In the genomic region with DNA sequence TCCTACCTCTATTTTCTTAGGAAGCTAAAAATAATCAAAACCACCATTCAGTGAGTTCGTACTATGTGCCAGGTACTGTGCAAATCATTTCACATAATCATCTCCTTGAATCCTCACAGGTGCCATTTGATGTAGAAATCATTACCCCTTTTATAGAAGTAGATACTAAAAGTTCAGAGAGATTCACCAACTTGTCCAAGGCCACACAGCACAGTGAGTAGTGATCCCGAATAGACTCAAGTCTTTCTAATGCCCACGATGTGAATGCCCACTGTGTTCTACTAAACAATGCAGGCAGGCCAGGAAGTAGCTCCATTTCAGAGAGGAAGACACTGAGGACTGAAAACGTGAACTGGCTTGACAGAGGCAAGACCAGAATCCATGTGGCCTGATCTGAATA, we compare ENCODE assay signal across 17 cellular contexts.
DNase-seq lines count a peak whose midpoint lies in the region; ATAC-seq and TF ChIP-seq lines count a peak whose summit lies in the region.
"Had no signal": no experiment of that assay in that cellular context is flagged by ENCODE, and none has a peak within 500 bp of the region (broad histone marks: within the 10 kb centered on the region; RNA-seq: fewer than 3 reads in every experiment).

No MANE protein-coding gene starts in this region.

- intact Hi-C loops in esophagus muscularis mucosa (cut with DNase I): no loop called here
- intact Hi-C loops in upper lobe of right lung (cut with DNase I): no loop called here

- H3K36me3 Mint-ChIP-seq in activated naive CD8-positive, alpha-beta T cell: no peaks in the 10 kb centered on the region
- H3K36me3 Mint-ChIP-seq in activated naive CD8-positive, alpha-beta T cell treated with anti-CD3 and anti-CD28 coated beads for 36 hours: no peaks in the 10 kb centered on the region
- H3K36me3 Mint-ChIP-seq in activated naive CD4-positive, alpha-beta T cell treated with anti-CD3 and anti-CD28 coated beads, Interleukin-2, amount 50 U/mL, for 72 hours: no peaks in the 10 kb centered on the region

- peak overlapping the region; percentile 58 to 69 (median 60) for H3K27ac ChIP-seq in esophagus muscularis mucosa (replicated peaks in 1 of 4)
- peak overlapping the region; percentile 64 for H3K27ac ChIP-seq in osteoblast (ENCODE audit: low read depth, low read length)
- peak overlapping the region; percentile 63 for H3K27ac ChIP-seq in upper lobe of right lung
- H3K27ac ChIP-seq in effector memory CD4-positive, alpha-beta T cell (ENCODE audit: insufficient read depth, low read length, poor library complexity, severe bottlenecking): no peak overlapping the region

- H3K9me3 ChIP-seq in esophagus muscularis mucosa (no peaks in the 10 kb centered on the region), osteoblast (ENCODE audit: low read depth, low read length) (no peaks in the 10 kb centered on the region), upper lobe of right lung (no peaks in the 10 kb centered on the region)
- H3K9me3 ChIP-seq in effector memory CD4-positive, alpha-beta T cell (ENCODE audit: control insufficient read depth, low read length): no peaks in the 10 kb centered on the region

- H2AFZ ChIP-seq in osteoblast (ENCODE audit: low read length): no peak overlapping the region

- H3K27ac Mint-ChIP-seq in activated naive CD8-positive, alpha-beta T cell: peak overlapping the region; percentile 18
- no peak overlapping the region for H3K27ac Mint-ChIP-seq in activated naive CD8-positive, alpha-beta T cell treated with anti-CD3 and anti-CD28 coated beads for 36 hours
- no peak overlapping the region for H3K27ac Mint-ChIP-seq in activated naive CD4-positive, alpha-beta T cell treated with anti-CD3 and anti-CD28 coated beads, Interleukin-2, amount 50 U/mL, for 72 hours
- H3K27ac Mint-ChIP-seq: activated CD4-positive, alpha-beta T cell treated with anti-CD3 and anti-CD28 coated beads for 36 hours; effector memory CD8-positive, alpha-beta T cell had no signal

- TF ChIP-seq POLR2A in esophagus muscularis mucosa (IDR thresholded peaks at IDR 0.05; ENCODE audit: low read depth): no peak

- H3K36me3 ChIP-seq in esophagus muscularis mucosa: peaks cover 0 to 37% (median 14%) of the 10 kb centered on the region in 4 donors
- H3K36me3 ChIP-seq in osteoblast (ENCODE audit: insufficient read depth, low read length): peaks cover 57% of the 10 kb centered on the region
- peaks cover 15% of the 10 kb centered on the region for H3K36me3 ChIP-seq in upper lobe of right lung
- no peaks in the 10 kb centered on the region for H3K36me3 ChIP-seq in effector memory CD4-positive, alpha-beta T cell (ENCODE audit: control insufficient read depth, insufficient read depth, low read length)

- H4K20me1 ChIP-seq in osteoblast (ENCODE audit: insufficient read depth, low read length): no peaks in the 10 kb centered on the region

- DNase-seq in activated naive CD8-positive, alpha-beta T cell treated with anti-CD3 and anti-CD28 coated beads for 36 hours: no peak
- DNase-seq in esophagus muscularis mucosa (ENCODE audit: extremely low spot score) (no peak), osteoblast (ENCODE audit: insufficient read length, low spot score, missing footprints) (no peak), upper lobe of right lung (no peak)
- DNase-seq in effector memory CD4-positive, alpha-beta T cell: no peak
- DNase-seq in activated CD8-positive, alpha-beta memory T cell treated with anti-CD3 and anti-CD28 coated beads for 24 hours: no peak
- no peak for DNase-seq in activated naive CD4-positive, alpha-beta T cell treated with anti-CD3 and anti-CD28 coated beads, Interleukin-2, amount 50 U/mL, for 72 hours (ENCODE audit: low spot score in 2 of 2)
- DNase-seq: activated CD4-positive, alpha-beta T cell treated with anti-CD3 and anti-CD28 coated beads for 36 hours; amniotic stem cell; central memory CD4-positive, alpha-beta T cell; DMS153; effector memory CD8-positive, alpha-beta T cell; NCI-H1105 treated with DMSO at 0.1 percent for 48 hours; right cardiac atrium; stimulated activated CD4-positive, alpha-beta T cell treated with anti-CD3 and anti-CD28 coated beads, Interleukin-2, amount 100 ng/mL, for 24 hours had no signal

- no peak overlapping the region for H3K4me2 ChIP-seq in osteoblast (ENCODE audit: insufficient read depth, low read length)

- H3K4me1 ChIP-seq in esophagus muscularis mucosa (peaks cover 15 to 42% (median 34%) of the 10 kb centered on the region in 4 donors), osteoblast (ENCODE audit: insufficient read depth, low read length) (peaks cover 21% of the 10 kb centered on the region), upper lobe of right lung (peaks cover 38% of the 10 kb centered on the region)
- H3K4me1 ChIP-seq in effector memory CD4-positive, alpha-beta T cell (ENCODE audit: control insufficient read depth, insufficient read depth, low read length, poor library complexity, severe bottlenecking): no peaks in the 10 kb centered on the region

- H3K4me3 Mint-ChIP-seq in activated naive CD8-positive, alpha-beta T cell: no peak overlapping the region
- H3K4me3 Mint-ChIP-seq in activated naive CD8-positive, alpha-beta T cell treated with anti-CD3 and anti-CD28 coated beads for 36 hours: no peak overlapping the region
- H3K4me3 Mint-ChIP-seq: activated CD4-positive, alpha-beta T cell treated with anti-CD3 and anti-CD28 coated beads for 36 hours; effector memory CD8-positive, alpha-beta T cell had no signal

- no peaks in the 10 kb centered on the region for H3K79me2 ChIP-seq in osteoblast (ENCODE audit: insufficient read depth, low read length)

- peaks cover 9% of the 10 kb centered on the region for H3K27me3 Mint-ChIP-seq in activated naive CD8-positive, alpha-beta T cell
- H3K27me3 Mint-ChIP-seq in activated naive CD8-positive, alpha-beta T cell treated with anti-CD3 and anti-CD28 coated beads for 36 hours: peaks cover 22% of the 10 kb centered on the region

- WGBS in esophagus muscularis mucosa: 89% methylated on average over 4 of the region's 4 CpGs

- no peaks in the 10 kb centered on the region for H3K27me3 ChIP-seq in esophagus muscularis mucosa
- no peaks in the 10 kb centered on the region for H3K27me3 ChIP-seq in osteoblast (ENCODE audit: insufficient read depth, low read length)
- no peaks in the 10 kb centered on the region for H3K27me3 ChIP-seq in upper lobe of right lung
- H3K27me3 ChIP-seq in effector memory CD4-positive, alpha-beta T cell (replicated peaks; ENCODE audit: control insufficient read depth, insufficient read depth, low read length, poor library complexity, severe bottlenecking): no peaks in the 10 kb centered on the region

- ATAC-seq in upper lobe of right lung: no peak
- ATAC-seq in activated naive CD4-positive, alpha-beta T cell treated with anti-CD3 and anti-CD28 coated beads, Interleukin-2, amount 50 U/mL, for 72 hours: no peak
- ATAC-seq: activated CD4-positive, alpha-beta T cell treated with anti-CD3 and anti-CD28 coated beads for 36 hours; effector memory CD8-positive, alpha-beta T cell; HCT116 had no signal

- TF ChIP-seq EP300 in esophagus muscularis mucosa (IDR thresholded peaks at IDR 0.05): no peak

- TF ChIP-seq CTCF in esophagus muscularis mucosa (IDR thresholded peaks at IDR 0.05): no peak
- no peak for TF ChIP-seq CTCF in osteoblast (IDR thresholded peaks at IDR 0.05; ENCODE audit: extremely low read depth, low read depth, low read length)
- TF ChIP-seq CTCF in upper lobe of right lung (IDR thresholded peaks at IDR 0.05): no peak

- no peaks in the 10 kb centered on the region for H3K9me3 Mint-ChIP-seq in activated naive CD8-positive, alpha-beta T cell (ENCODE audit: low read depth)
- H3K9me3 Mint-ChIP-seq in activated naive CD8-positive, alpha-beta T cell treated with anti-CD3 and anti-CD28 coated beads for 36 hours: no peaks in the 10 kb centered on the region
- H3K9me3 Mint-ChIP-seq in activated naive CD4-positive, alpha-beta T cell treated with anti-CD3 and anti-CD28 coated beads, Interleukin-2, amount 50 U/mL, for 72 hours: no peaks in the 10 kb centered on the region
- H3K9me3 Mint-ChIP-seq: effector memory CD8-positive, alpha-beta T cell had no signal

- H3K4me3 ChIP-seq in esophagus muscularis mucosa (no peak overlapping the region), osteoblast (ENCODE audit: insufficient read depth, low read length) (no peak overlapping the region), upper lobe of right lung (no peak overlapping the region)
- H3K4me3 ChIP-seq in effector memory CD4-positive, alpha-beta T cell (ENCODE audit: insufficient read depth, low read depth, low read length, poor library complexity, severe bottlenecking): no peak overlapping the region

- H3K4me1 Mint-ChIP-seq in activated naive CD8-positive, alpha-beta T cell (ENCODE audit: low read depth): no peaks in the 10 kb centered on the region
- peaks cover 2% of the 10 kb centered on the region for H3K4me1 Mint-ChIP-seq in activated naive CD8-positive, alpha-beta T cell treated with anti-CD3 and anti-CD28 coated beads for 36 hours
- H3K4me1 Mint-ChIP-seq: activated CD4-positive, alpha-beta T cell treated with anti-CD3 and anti-CD28 coated beads for 36 hours had no signal
